In genomic region chr15:68415061-68415460, GRCh38 we compare ENCODE assay signal across 21 cellular contexts. TPM values are rescaled to one million over a fixed set of nuclear protein-coding genes. Genes with fewer than 3 reads are reported as not detected.
DNase-seq lines count a peak whose midpoint lies in the region; ATAC-seq and TF ChIP-seq lines count a peak whose summit lies in the region.
"Had no signal": no experiment of that assay in that cellular context is flagged by ENCODE, and none has a peak within 500 bp of the region (broad histone marks: within the 10 kb centered on the region; RNA-seq: fewer than 3 reads in every experiment).

No MANE protein-coding gene starts in this region.

- H3K36me3 ChIP-seq in esophagus muscularis mucosa (no peaks in the 10 kb centered on the region), trophoblast cell (ENCODE audit: control insufficient read depth in 1 of 2, insufficient read depth in 2 of 2, low read length in 2 of 2) (no peaks in the 10 kb centered on the region), upper lobe of left lung (no peaks in the 10 kb centered on the region)

- TF ChIP-seq POLR2A in esophagus muscularis mucosa (IDR thresholded peaks at IDR 0.05; ENCODE audit: low read depth) (no peak), upper lobe of left lung (IDR thresholded peaks at IDR 0.05) (no peak)

- no peak for ATAC-seq in Right ventricle myocardium superior (ENCODE audit: poor library complexity)
- no peak for ATAC-seq in upper lobe of left lung (ENCODE audit: low FRiP score in 2 of 2)

- no peak overlapping the region for H2AK5ac ChIP-seq in trophoblast cell (ENCODE audit: low read length)

- no peak overlapping the region for H2BK120ac ChIP-seq in trophoblast cell (ENCODE audit: insufficient read depth, low read length, poor library complexity)

- H2AFZ ChIP-seq in trophoblast cell (ENCODE audit: insufficient read depth, low read length, poor library complexity), result no peak overlapping the region

- H3K9me3 ChIP-seq in esophagus muscularis mucosa, result no peaks in the 10 kb centered on the region
- peaks cover 1% of the 10 kb centered on the region for H3K9me3 ChIP-seq in trophoblast cell (ENCODE audit: insufficient read depth, low read depth, low read length)
- H3K9me3 ChIP-seq in upper lobe of left lung, result no peaks in the 10 kb centered on the region
- H3K9me3 ChIP-seq: SK-N-SH had no signal

- no peaks in the 10 kb centered on the region for H3K79me2 ChIP-seq in trophoblast cell (ENCODE audit: control insufficient read depth, insufficient read depth, low read length, poor library complexity)

- H3K4ac ChIP-seq in trophoblast cell (ENCODE audit: low read depth, low read length), result no peak overlapping the region

- H3K4me3 ChIP-seq in esophagus muscularis mucosa, result no peak overlapping the region
- H3K4me3 ChIP-seq in trophoblast cell (ENCODE audit: low read depth, low read length), result no peak overlapping the region
- H3K4me3 ChIP-seq in upper lobe of left lung, result no peak overlapping the region

- TF ChIP-seq CTCF in esophagus muscularis mucosa (IDR thresholded peaks at IDR 0.05), result no peak
- TF ChIP-seq CTCF in upper lobe of left lung (IDR thresholded peaks at IDR 0.05), result no peak

- no peaks in the 10 kb centered on the region for H3K79me1 ChIP-seq in trophoblast cell (ENCODE audit: low read length)

- no peak overlapping the region for H3K4me2 ChIP-seq in trophoblast cell (ENCODE audit: low read length)
- H3K4me2 ChIP-seq: SK-N-SH had no signal

- no peak overlapping the region for H2BK5ac ChIP-seq in trophoblast cell (ENCODE audit: low read depth, low read length, poor library complexity)

- H3K9ac ChIP-seq in trophoblast cell (ENCODE audit: low read length), result no peak overlapping the region
- H3K9ac ChIP-seq: SK-N-SH had no signal

- H3K4me1 ChIP-seq in esophagus muscularis mucosa, result peaks cover 3 to 29% (median 20%) of the 10 kb centered on the region in 4 donors
- peaks cover 0 to 3% of the 10 kb centered on the region in 2 experiments for H3K4me1 ChIP-seq in trophoblast cell (ENCODE audit: control insufficient read depth in 1 of 2, insufficient read depth in 2 of 2, low read length in 2 of 2)
- peaks cover 4 to 9% (median 9%) of the 10 kb centered on the region in 4 donors for H3K4me1 ChIP-seq in upper lobe of left lung

- no peak overlapping the region for H4K8ac ChIP-seq in trophoblast cell (ENCODE audit: low read depth, low read length)

- H4K12ac ChIP-seq in trophoblast cell (ENCODE audit: low read depth, low read length), result no peak overlapping the region

- intact Hi-C loops in cardiac septum (cut with DNase I) (no loop called here), Right ventricle myocardium superior (cut with DNase I) (no loop called here), esophagus muscularis mucosa (cut with DNase I) (no loop called here), posterior vena cava (cut with DNase I) (loop anchor here in 1 of 2 donors (10.0 kb wide), 1 partner anchor 110 kb away; no protein-coding TSS in a partner anchor)

- no peak overlapping the region for H3K14ac ChIP-seq in trophoblast cell (ENCODE audit: low read length)

- H3K27me3 ChIP-seq in esophagus muscularis mucosa (no peaks in the 10 kb centered on the region), trophoblast cell (ENCODE audit: insufficient read depth, low read length) (no peaks in the 10 kb centered on the region), upper lobe of left lung (no peaks in the 10 kb centered on the region)

- DNase-seq in cardiac septum (ENCODE audit: low spot score) (peak; percentile 26), Right ventricle myocardium superior (no peak), esophagus muscularis mucosa (ENCODE audit: extremely low spot score) (no peak), posterior vena cava (ENCODE audit: low spot score) (peak; percentile 30), trophoblast cell (no peak), amniotic stem cell (lab: John Stamatoyannopoulos, UW) (no peak), upper lobe of left lung (no peak)
- DNase-seq: AML-193; C1 segment of cervical spinal cord; Calu3; CD8-positive, alpha-beta memory T cell; DMS153; GOT3; KG1; NCI-H1092 treated with DMSO at 0.1 percent for 48 hours; NCI-H2029 treated with DMSO at 0.1 percent for 48 hours; NCI-H226; NCI-H524; NCI-H774; SHP77; SK-N-SH had no signal

- H4K91ac ChIP-seq in trophoblast cell (ENCODE audit: low read depth, low read length), result no peak overlapping the region

- WGBS in esophagus muscularis mucosa, result 89% methylated on average over 6 of the region's 7 CpGs
- WGBS in trophoblast cell (ENCODE audit: extremely low coverage, insufficient coverage, insufficient read length), result no CpG with 5 or more reads among the region's 7 CpGs
- 79 to 94% methylated on average over 7 of the region's 7 CpGs for WGBS in upper lobe of left lung, 2 donors

- TF ChIP-seq EP300 in esophagus muscularis mucosa (IDR thresholded peaks at IDR 0.05) (no peak), upper lobe of left lung (IDR thresholded peaks at IDR 0.05) (no peak)

- no peak overlapping the region for H2BK12ac ChIP-seq in trophoblast cell (ENCODE audit: low read length)

- no peak overlapping the region for H3K23ac ChIP-seq in trophoblast cell (ENCODE audit: low read length)

- H3K27ac ChIP-seq in esophagus muscularis mucosa (replicated peaks in 1 of 4) (peak overlapping the region; percentile 6 to 57 (median 37)), trophoblast cell (ENCODE audit: low read depth, low read length) (no peak overlapping the region), upper lobe of left lung (no peak overlapping the region)

- H3K18ac ChIP-seq in trophoblast cell (ENCODE audit: low read length), result no peak overlapping the region

RNA-seq across cellular contexts. Expression of gene ITGA11, which starts 16.9 kb away (rescaled TPM):
- total RNA-seq in cardiac septum (9.3 TPM), Right ventricle myocardium superior (32.2 TPM), esophagus muscularis mucosa (10 to 100 TPM in 2 of 4 donors, 1 to 10 TPM in 2; 3.3 to 15.8 (median 8.6) TPM), posterior vena cava (10 to 100 TPM; 23.1 to 62.5 TPM), upper lobe of left lung (1 to 10 TPM in 5 of 6 donors, under 1 TPM in 1; 0.49 to 6.9 (median 1.4) TPM)
- polyA plus RNA-seq in trophoblast cell (2013), result 3.8 and 4.9 TPM in 2 replicates
- total RNA-seq: Calu3; CD8-positive, alpha-beta memory T cell had no signal
- polyA plus RNA-seq: CD8-positive, alpha-beta memory T cell had no signal

Comparison
In these comparisons a context has a peak if more than half of its experiments do, and no peak if none do; other contexts are left out.
1. DNase-seq: peak in cardiac septum (single experiment) and posterior vena cava (single experiment); none in Right ventricle myocardium superior (single experiment), esophagus muscularis mucosa (single experiment), trophoblast cell (0 of 2), amniotic stem cell (single experiment) and upper lobe of left lung (0 of 2).
2. H3K27ac ChIP-seq: peak in esophagus muscularis mucosa (4 of 4); none in trophoblast cell (single experiment) and upper lobe of left lung (0 of 4).